1 cellular context compared by ENCODE assay signal in the genomic region with DNA sequence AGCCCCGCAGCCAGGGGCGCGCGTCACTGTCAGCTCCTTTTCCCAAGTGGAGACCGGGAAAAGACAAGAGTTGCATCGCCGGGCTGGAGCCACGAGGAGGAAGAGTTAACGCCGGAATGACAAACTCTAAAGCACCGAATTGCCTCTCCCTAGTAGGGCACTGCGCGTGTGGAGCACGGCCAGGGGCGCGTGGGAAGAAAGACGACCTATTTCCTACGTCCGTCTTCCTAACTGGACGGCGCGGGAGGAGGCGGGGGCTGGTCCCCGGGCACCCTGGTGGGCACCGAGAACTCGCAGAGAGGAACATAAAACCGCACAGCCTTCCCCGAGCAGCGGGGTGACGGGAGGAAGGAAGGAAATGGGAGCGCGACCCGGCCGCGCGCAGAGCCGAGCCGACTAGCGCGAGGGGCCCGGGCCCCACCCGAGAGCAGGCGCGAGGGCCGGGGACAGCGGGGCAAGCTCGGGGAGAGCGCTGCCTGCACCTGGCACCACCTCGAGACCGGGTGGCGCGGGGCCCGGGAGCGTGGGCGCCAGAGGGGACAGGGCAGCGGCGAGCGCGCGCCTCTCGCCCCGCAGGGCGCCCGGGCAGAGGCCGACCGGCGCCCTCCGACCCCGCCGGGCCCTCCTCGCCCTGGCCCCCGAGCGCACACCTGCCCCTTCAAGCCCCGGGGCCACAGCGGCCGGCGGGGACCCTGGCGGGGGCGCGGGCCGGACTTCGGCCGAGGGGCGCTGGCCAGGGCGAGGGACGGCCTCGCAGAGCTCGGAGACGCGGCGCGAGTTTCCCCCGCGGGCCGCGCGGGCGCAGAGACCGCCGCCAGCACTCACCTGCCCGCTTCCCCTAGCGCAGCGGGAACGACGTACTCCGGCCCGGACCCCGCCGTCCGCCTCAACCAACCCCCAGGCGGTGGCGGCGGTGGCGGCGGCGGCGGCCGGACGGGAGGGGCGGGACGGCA.
TF ChIP-seq lines count a peak whose summit lies in the region.

No MANE protein-coding gene starts in this region.

TF ChIP-seq in IMR-90, 13 proteins besides CTCF, POLR2A, EP300 and RAD21:
- TF ChIP-seq CEBPB (IDR thresholded peaks at IDR 0.05; ENCODE audit: low read depth, low read length) (no peak), USF2 (IDR thresholded peaks at IDR 0.05; ENCODE audit: low read depth, low read length) (peak; percentile 11; the same call in 1 of the 2 replicates), RCOR1 (IDR thresholded peaks at IDR 0.05; ENCODE audit: insufficient replicate concordance, low read length) (no peak), MXI1 (IDR thresholded peaks at IDR 0.05; ENCODE audit: borderline replicate concordance, low read depth, low read length) (peak; percentile 84)
